In the genomic region with DNA sequence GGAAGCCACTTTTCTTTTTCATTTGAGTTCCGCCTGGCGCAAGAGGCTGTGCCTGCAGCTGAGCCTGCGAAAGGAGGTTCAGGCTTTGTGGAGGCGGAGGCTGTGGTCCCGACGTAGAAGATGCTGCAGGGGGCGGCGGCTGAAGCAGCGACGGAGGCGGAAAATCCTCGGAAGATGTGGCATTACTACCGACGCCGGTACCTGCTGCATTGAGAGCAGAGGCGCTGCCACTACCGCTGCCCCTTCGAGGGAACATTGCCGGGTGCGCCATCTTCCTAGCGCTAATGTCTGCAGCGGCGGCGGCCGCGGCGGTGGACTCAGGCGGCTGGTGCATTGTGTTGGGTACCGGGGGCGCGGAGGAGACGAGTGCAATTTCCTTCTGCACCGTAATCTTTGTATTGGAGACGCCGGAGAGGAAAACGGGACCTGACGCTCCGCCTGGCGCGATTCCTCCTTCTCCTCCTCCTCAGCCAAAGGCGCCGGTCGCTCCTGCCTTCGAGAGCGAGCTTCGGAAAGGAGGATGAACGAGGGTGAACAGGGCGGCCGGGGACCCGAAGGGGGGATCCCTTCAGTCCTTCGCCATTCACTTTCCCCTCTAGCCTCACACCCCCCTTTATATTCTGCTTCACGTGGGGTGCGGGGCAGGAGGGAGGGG, we compare ENCODE assay signal across 8 cellular contexts. TPM values are rescaled to one million over a fixed set of nuclear protein-coding genes. Genes with fewer than 3 reads are reported as not detected.
DNase-seq lines count a peak whose midpoint lies in the region; ATAC-seq, FAIRE-seq and TF ChIP-seq lines count a peak whose summit lies in the region.

Gene TSC22D1, minus strand, starts transcription at position 590 of the 655 bp plus-strand sequence. Its CDS starts 256 bp downstream, at position 334.

- 0 to 1% (median 0%) methylated on average over 22 to 53 of the region's 53 CpGs for WGBS in spleen, 5 donors

- DNase-seq in ELR (ENCODE audit: low read depth) (peak; percentile 65), LoVo (ENCODE audit: low spot score) (peak; percentile 7), cerebellar cortex (ENCODE audit: low spot score) (peak; percentile 62), keratinocyte (ENCODE audit: low read depth, low spot score) (no peak), spleen (peak; percentile 89)
- DNase-seq in activated CD4-positive, alpha-beta T cell treated with anti-CD3 and anti-CD28 coated beads for 24 hours (ENCODE audit: low read depth in 2 of 2) = peak; percentile 40 to 41

- TF ChIP-seq CTCF in keratinocyte (optimal IDR thresholded peaks at IDR 0.05 in 1 of 3, IDR thresholded peaks at IDR 0.05 in 1 of 3, conservative IDR thresholded peaks at IDR 0.05 in 1 of 3; ENCODE audit: extremely low read depth in 1 of 3, insufficient read depth in 2 of 3, low read length in 3 of 3) (no peak), spleen (IDR thresholded peaks at IDR 0.05 in 8 of 11, conservative IDR thresholded peaks at IDR 0.05 in 3 of 11) (peak in 1 of 11 experiments; percentile 27)

- intact Hi-C loops in spleen (cut with DNase I; ENCODE audit: low total_unique reads) = loop anchor here (10.0 kb wide), 2 partner anchors 91 to 339 kb away; no protein-coding TSS in a partner anchor

- peaks cover 3% of the 10 kb centered on the region for H3K9me1 ChIP-seq in keratinocyte (ENCODE audit: control insufficient read depth, extremely low read depth, insufficient read depth, low read length)

- peak within 1 kb of the TSS; percentile 72 for H3K27ac ChIP-seq in keratinocyte (ENCODE audit: control insufficient read depth, insufficient read depth, low read length)
- H3K27ac ChIP-seq in spleen = peak within 1 kb of the TSS; percentile 89 to 98 (median 96)

- dilution Hi-C loops in keratinocyte (cut with MboI; ENCODE audit: extremely low pct_ligation_motif_present, low sequenced_read_pairs) = no loop called here

- peaks cover 1 to 14% of the 10 kb centered on the region in 2 experiments for H3K36me3 ChIP-seq in keratinocyte (ENCODE audit: control insufficient read depth in 2 of 2, extremely low read depth in 1 of 2, insufficient read depth in 2 of 2, low read length in 2 of 2)
- peaks cover 0 to 5% (median 0%) of the 10 kb centered on the region in 6 donors for H3K36me3 ChIP-seq in spleen

- H4K20me1 ChIP-seq in keratinocyte (ENCODE audit: control insufficient read depth, extremely low read depth, insufficient read depth, low read length) = peaks cover 2% of the 10 kb centered on the region

- peak within 1 kb of the TSS; percentile 91 for H3K9ac ChIP-seq in keratinocyte (ENCODE audit: control insufficient read depth, extremely low read depth, insufficient read depth, low read length)

- H3K4me2 ChIP-seq in keratinocyte (ENCODE audit: control insufficient read depth, extremely low read depth, insufficient read depth, low read depth, low read length) = peak within 1 kb of the TSS; percentile 72

- H3K4me1 ChIP-seq in keratinocyte (ENCODE audit: control insufficient read depth, extremely low read depth, insufficient read depth, low read length) = peaks cover 44% of the 10 kb centered on the region
- H3K4me1 ChIP-seq in spleen = peaks cover 14 to 69% (median 42%) of the 10 kb centered on the region in 6 donors

- H3K79me2 ChIP-seq in keratinocyte (ENCODE audit: control insufficient read depth, insufficient read depth, low read length) = peaks cover 41% of the 10 kb centered on the region

- ATAC-seq in HG03457 (IDR thresholded peaks at IDR 0.05; ENCODE audit: unreplicated experiment) = no peak
- ATAC-seq in HG03354 (IDR thresholded peaks at IDR 0.05; ENCODE audit: poor library complexity, severe bottlenecking, unreplicated experiment) = no peak

- peak within 1 kb of the TSS; percentile 85 to 89 (median 86) for H3K4me3 ChIP-seq in keratinocyte (ENCODE audit: control insufficient read depth in 2 of 3, extremely low read depth in 1 of 3, insufficient read depth in 2 of 3, low read depth in 1 of 3, low read length in 3 of 3)
- H3K4me3 ChIP-seq in spleen = peak within 1 kb of the TSS; percentile 67 to 89 (median 86)

- H3K27me3 ChIP-seq in keratinocyte (ENCODE audit: control insufficient read depth, extremely low read depth, insufficient read depth, low read length) (no peaks in the 10 kb centered on the region), spleen (replicated peaks in 1 of 7) (no peaks in the 10 kb centered on the region)

- FAIRE-seq in keratinocyte (lab: Jason Lieb, UNC) = no peak

- H2AFZ ChIP-seq in keratinocyte (ENCODE audit: control insufficient read depth, low read length) = peak within 1 kb of the TSS; percentile 70

- H3K9me3 ChIP-seq in keratinocyte (ENCODE audit: control insufficient read depth, low read depth, low read length) (no peaks in the 10 kb centered on the region), spleen (no peaks in the 10 kb centered on the region)

- no peak for TF ChIP-seq POLR2A in spleen (IDR thresholded peaks at IDR 0.05)

RNA-seq across cellular contexts. Expression of gene TSC22D1, which starts in this region (rescaled TPM):
- polyA plus RNA-seq in keratinocyte = 86.6 to 177 TPM (median 97.2 TPM) in 3 replicates
- 63.6 TPM for polyA plus RNA-seq in keratinocyte (2011; ENCODE audit: low read depth)
- 75.4 and 100 TPM in 2 replicates for polyA plus RNA-seq in keratinocyte (2011; cell fraction: cytosol; rRNA removed)
- polyA plus RNA-seq in keratinocyte (2011; cell fraction: nucleus; rRNA removed) = 250 and 315 TPM in 2 replicates
- 58.9 TPM in 2 replicates for polyA plus RNA-seq in keratinocyte (2012; ENCODE audit: low replicate concordance)
- 35.3 to 148 TPM (median 80.7 TPM) in 3 replicates for polyA minus RNA-seq in keratinocyte
- polyA minus RNA-seq in keratinocyte (2011; cell fraction: cytosol; rRNA and poly(A)+ RNA removed) = 61.0 TPM
- polyA minus RNA-seq in keratinocyte (2011; cell fraction: nucleus; rRNA and poly(A)+ RNA removed) = 154 and 239 TPM in 2 replicates
- 10 to 100 TPM; 35.9 to 66.3 (median 52.6) TPM for total RNA-seq in spleen
- polyA plus RNA-seq in spleen = 10 to 100 TPM; 14.3 to 31.8 (median 30.0) TPM
